In genomic region chr17:1629647-1630310, GRCh38 we compare ENCODE assay signal across 8 cellular contexts. TPM values are rescaled to one million over a fixed set of nuclear protein-coding genes. Genes with fewer than 3 reads are reported as not detected.
A peak's percentile ranks its signal among the peaks of the same experiment; 100 is the strongest.
DNase-seq lines count a peak whose midpoint lies in the region; ATAC-seq and TF ChIP-seq lines count a peak whose summit lies in the region.

No MANE protein-coding gene starts in this region.

- peak overlapping the region; percentile 73 for H3K4me3 ChIP-seq in epithelial cell of esophagus (ENCODE audit: low read length)

- peak; percentile 24 for DNase-seq in NCI-H460 (ENCODE audit: extremely low read depth, low read depth)
- DNase-seq in activated CD8-positive, alpha-beta memory T cell treated with anti-CD3 and anti-CD28 coated beads for 48 hours (ENCODE audit: low read depth in 2 of 3, low spot score in 2 of 3) = peak; percentile 67 to 75 (median 72)
- peak; percentile 77 for DNase-seq in epithelial cell of esophagus (ENCODE audit: low read depth)
- DNase-seq in myocyte (ENCODE audit: low read depth) = peak; percentile 68
- DNase-seq in stimulated activated naive CD4-positive, alpha-beta T cell treated with Interleukin-2 at 50 U/mL for 16 hours (lab: John Stamatoyannopoulos, UW) = peak; percentile 71
- DNase-seq in NCI-H2029 (lab: John Stamatoyannopoulos, UW) = no peak

- ATAC-seq in GM18502 (IDR thresholded peaks at IDR 0.05; ENCODE audit: poor library complexity, unreplicated experiment) = no peak

- peak; percentile 87 for TF ChIP-seq CTCF in GM12874 (IDR thresholded peaks at IDR 0.05; ENCODE audit: insufficient read depth, low read depth, low read length)
- peak; percentile 67 for TF ChIP-seq CTCF in epithelial cell of esophagus (IDR thresholded peaks at IDR 0.05; ENCODE audit: insufficient read depth, low read depth, low read length, missing control alignments)

RNA-seq across cellular contexts. Expression of gene SLC43A2, which starts 1.1 kb away (rescaled TPM):
- total RNA-seq in NCI-H460 (2014; rRNA removed; shearing (Covaris generic)) = 0.92 and 1.3 TPM in 2 replicates
- 2.2 and 11.8 TPM in 2 replicates for polyA plus RNA-seq in NCI-H460 (2014; cell fraction: nucleus; rRNA removed)
- 13.9 and 15.6 TPM in 2 replicates for total RNA-seq in myocyte
- polyA plus RNA-seq in myocyte (2012) = 8.8 TPM

RNA-seq across cellular contexts. Expression of gene SCARF1, which starts 15.8 kb away (rescaled TPM):
- total RNA-seq in NCI-H460 (2014; rRNA removed; shearing (Covaris generic)) = 0.23 TPM in 1 of 2 replicates, not detected in the other
- polyA plus RNA-seq in NCI-H460 (2014; cell fraction: nucleus; rRNA removed) = 0.47 TPM in 1 of 2 replicates, not detected in the other
- total RNA-seq in myocyte = 0.05 and 0.19 TPM in 2 replicates
- polyA plus RNA-seq in myocyte (2012) = 0.26 TPM

RNA-seq across cellular contexts. Expression of gene RILP, which starts 19.9 kb away (rescaled TPM):
- 1.2 and 2.1 TPM in 2 replicates for total RNA-seq in NCI-H460 (2014; rRNA removed; shearing (Covaris generic))
- 2.3 and 29.3 TPM in 2 replicates for polyA plus RNA-seq in NCI-H460 (2014; cell fraction: nucleus; rRNA removed)
- 11.0 and 20.1 TPM in 2 replicates for total RNA-seq in myocyte
- polyA plus RNA-seq in myocyte (2012) = 6.3 TPM

RNA-seq across cellular contexts. Expression of gene PRPF8, which starts 54.9 kb away (rescaled TPM):
- 112 and 113 TPM in 2 replicates for total RNA-seq in NCI-H460 (2014; rRNA removed; shearing (Covaris generic))
- 126 and 223 TPM in 2 replicates for polyA plus RNA-seq in NCI-H460 (2014; cell fraction: nucleus; rRNA removed)
- total RNA-seq in myocyte = 86.1 and 89.3 TPM in 2 replicates
- polyA plus RNA-seq in myocyte (2012) = 147 TPM
